26 cellular contexts compared by ENCODE assay signal in genomic region chr12:84877340-84877739, GRCh38. TPM values are rescaled to one million over a fixed set of nuclear protein-coding genes. Genes with fewer than 3 reads are reported as not detected.
"Had no signal": no experiment of that assay in that cellular context is flagged by ENCODE, and none has a peak within 500 bp of the region (broad histone marks: within the 10 kb centered on the region; RNA-seq: fewer than 3 reads in every experiment).

No MANE protein-coding gene starts in this region.

- H3K4me1 ChIP-seq: adrenal gland had no signal

- H3K27me3 ChIP-seq: adrenal gland had no signal

- ATAC-seq: activated CD8-positive, alpha-beta T cell treated with anti-CD3 and anti-CD28 coated beads, Interleukin-2, amount 10 ng/mL, durations not matched to agents 7 days and 5 days; Panc1; Right ventricle myocardium inferior had no signal

- H3K4me3 ChIP-seq: adrenal gland had no signal

- DNase-seq: activated CD4-positive, alpha-beta T cell treated with anti-CD3 and anti-CD28 coated beads for 48 hours; activated CD4-positive, alpha-beta T cell treated with anti-CD3 and anti-CD28 coated beads, Interleukin-2, amount 50 U/mL, for 4 hours; activated CD4-positive, CD25-positive, alpha-beta regulatory T cell treated with anti-CD3 and anti-CD28 coated beads, Interleukin-2, amount 50 U/mL, for 72 hours; activated CD8-positive, alpha-beta memory T cell treated with anti-CD3 and anti-CD28 coated beads, Interleukin-2, amount 50 U/mL, for 48 hours; activated CD8-positive, alpha-beta T cell treated with anti-CD3 and anti-CD28 coated beads, Interleukin-2, amount 10 ng/mL, durations not matched to agents 7 days and 5 days; activated naive CD4-positive, alpha-beta T cell treated with anti-CD3 and anti-CD28 coated beads, Interleukin-2, amount 50 U/mL, for 16 hours; activated naive CD8-positive, alpha-beta T cell treated with anti-CD3 and anti-CD28 coated beads, Interleukin-2, amount 10 ng/mL, durations not matched to agents 7 days and 5 days; activated T-cell treated with anti-CD3 and anti-CD28 coated beads, Interleukin-2, amount 50 U/mL, for 1 hour; adrenal gland; anterior cingulate cortex; caudate nucleus; Karpas-422; NCI-H1048; NCI-H146; NCI-H1930; NCI-H2171 treated with DMSO at 0.1 percent for 48 hours; NCI-H345; NCI-H510A; NCI-H526 treated with DMSO at 0.1 percent for 48 hours; NK-92 treated with Interleukin-12 subunit alpha and Interleukin-12 subunit beta, amount 100 ng/mL, for 24 hours; OCI-M1; RPMI8226; T-helper 1 cell had no signal

- H3K9me3 ChIP-seq: adrenal gland had no signal

- H3K36me3 ChIP-seq: adrenal gland had no signal

- H3K27ac ChIP-seq: adrenal gland had no signal

RNA-seq across cellular contexts. Expression of gene SLC6A15, which starts 35.3 kb away (rescaled TPM):
- total RNA-seq: activated CD8-positive, alpha-beta T cell treated with anti-CD3 and anti-CD28 coated beads, Interleukin-2, amount 10 ng/mL, durations not matched to agents 7 days and 5 days; activated naive CD8-positive, alpha-beta T cell treated with anti-CD3 and anti-CD28 coated beads, Interleukin-2, amount 10 ng/mL, durations not matched to agents 7 days and 5 days; Right ventricle myocardium inferior; T-helper 2 cell treated with Interferon-gamma antibody and Interleukin-4, amounts not matched to agents 100 ng/mL and 5 ng/mL, for 36 hours had no signal
